29 cellular contexts compared by ENCODE assay signal in genomic region chr14:71212093-71212492, GRCh38.
"Had no signal": no experiment of that assay in that cellular context is flagged by ENCODE, and none has a peak within 500 bp of the region (broad histone marks: within the 10 kb centered on the region; RNA-seq: fewer than 3 reads in every experiment).

No MANE protein-coding gene starts in this region.

- H3K4me3 Mint-ChIP-seq: activated naive CD8-positive, alpha-beta T cell; endodermal cell; immature natural killer cell; memory B cell; naive thymus-derived CD8-positive, alpha-beta T cell; neural crest cell; T-helper 1 cell treated with Interleukin-12 subunit alpha and Interleukin-12 subunit beta and Interleukin-4 antibody, amounts not matched to agents 30 μg/mL and 1 μg/mL, for 36 hours had no signal

- H3K27me3 ChIP-seq: body of pancreas, foreskin keratinocyte, heart left ventricle, uterus had no signal

- H3K27me3 Mint-ChIP-seq: activated naive CD8-positive, alpha-beta T cell; naive thymus-derived CD8-positive, alpha-beta T cell had no signal

- H3K36me3 ChIP-seq: heart left ventricle, thoracic aorta, uterus had no signal

- H3K4me3 ChIP-seq: body of pancreas, heart left ventricle, thoracic aorta, uterus had no signal

- H3K36me3 Mint-ChIP-seq: immature natural killer cell; memory B cell; naive thymus-derived CD8-positive, alpha-beta T cell had no signal

- H3K27ac ChIP-seq: body of pancreas, foreskin keratinocyte, heart left ventricle, thoracic aorta, uterus, VCaP had no signal

- H3K27ac Mint-ChIP-seq: activated naive CD8-positive, alpha-beta T cell; endodermal cell; immature natural killer cell; memory B cell; T-helper 1 cell treated with Interleukin-12 subunit alpha and Interleukin-12 subunit beta and Interleukin-4 antibody, amounts not matched to agents 30 μg/mL and 1 μg/mL, for 36 hours had no signal

- H3K9me3 ChIP-seq: body of pancreas, thoracic aorta, uterus had no signal

- H3K9me3 Mint-ChIP-seq: immature natural killer cell; memory B cell; neural crest cell; T-helper 1 cell treated with Interleukin-12 subunit alpha and Interleukin-12 subunit beta and Interleukin-4 antibody, amounts not matched to agents 30 μg/mL and 1 μg/mL, for 36 hours had no signal

- DNase-seq: activated CD4-positive, alpha-beta T cell treated with anti-CD3 and anti-CD28 coated beads for 48 hours; activated CD4-positive, alpha-beta T cell treated with anti-CD3 and anti-CD28 coated beads, Interleukin-2, amount 50 U/mL, for 48 hours; activated naive CD4-positive, alpha-beta T cell; activated T-cell treated with anti-CD3 and anti-CD28 coated beads, Interleukin-2, amount 50 U/mL, for 48 hours; aorta; body of pancreas; cortex of kidney; endodermal cell; heart left ventricle; immature natural killer cell; kidney; left colon; naive thymus-derived CD8-positive, alpha-beta T cell; right cardiac atrium; stimulated activated CD4-positive, alpha-beta T cell treated with anti-CD3 and anti-CD28 coated beads, Interleukin-15, amount 100 ng/mL, for 24 hours; stimulated activated CD4-positive, alpha-beta T cell treated with anti-CD3 and anti-CD28 coated beads, Interleukin-2, amount 100 ng/mL, for 24 hours; stimulated activated naive CD8-positive, alpha-beta T cell treated with anti-CD3 and anti-CD28 coated beads, Interleukin-15, Interleukin-2, amounts not matched to agents 100 U/mL and 50 U/mL, for 24 hours; SW 1271; T-helper 9 cell; trophoblast cell; uterus had no signal

- H3K4me1 ChIP-seq: foreskin keratinocyte, uterus had no signal

- ATAC-seq: body of pancreas; heart left ventricle; left colon; naive thymus-derived CD8-positive, alpha-beta T cell; right cardiac atrium; stimulated activated naive CD8-positive, alpha-beta T cell treated with anti-CD3 and anti-CD28 coated beads, Interleukin-15, Interleukin-2, amounts not matched to agents 100 U/mL and 50 U/mL, for 24 hours had no signal

- FAIRE-seq: kidney, TTC549 had no signal

- H3K4me1 Mint-ChIP-seq: immature natural killer cell; memory B cell; naive thymus-derived CD8-positive, alpha-beta T cell had no signal
